In the genomic region with DNA sequence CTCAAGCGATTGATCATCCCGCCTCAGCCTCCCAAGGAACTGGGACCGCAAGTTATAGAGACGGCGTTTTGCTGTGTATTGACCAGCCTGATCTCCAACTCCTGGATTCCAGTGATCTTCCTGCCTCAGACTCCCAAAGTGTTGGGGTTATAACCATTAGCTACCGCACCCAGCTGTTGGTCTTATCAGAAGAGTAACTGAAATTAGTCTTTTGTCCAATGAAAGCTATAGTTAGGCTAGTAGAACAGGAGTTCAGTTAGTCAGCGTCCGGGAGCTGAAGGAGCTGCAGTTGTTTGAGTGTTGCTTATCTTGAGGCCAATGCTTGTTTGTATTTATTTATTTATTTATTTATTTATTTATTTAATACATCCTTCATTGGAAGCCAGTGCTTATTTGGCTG, we compare ENCODE assay signal across 1 cellular context.
TF ChIP-seq lines count a peak whose summit lies in the region.

No MANE protein-coding gene starts in this region.

TF ChIP-seq in IMR-90, 13 proteins besides CTCF, POLR2A, EP300 and RAD21 (continued from another document):
- TF ChIP-seq RFX5 (IDR thresholded peaks at IDR 0.05; ENCODE audit: low read depth, low read length): no peak
- no peak for TF ChIP-seq FOS (IDR thresholded peaks at IDR 0.05; ENCODE audit: low read depth, low read length)
- TF ChIP-seq MXI1 (IDR thresholded peaks at IDR 0.05; ENCODE audit: borderline replicate concordance, low read depth, low read length): no peak
- TF ChIP-seq MAZ (IDR thresholded peaks at IDR 0.05; ENCODE audit: borderline replicate concordance, low read depth, low read length): no peak
- no peak for TF ChIP-seq CEBPB (IDR thresholded peaks at IDR 0.05; ENCODE audit: low read depth, low read length)
- no peak for TF ChIP-seq BHLHE40 (IDR thresholded peaks at IDR 0.05; ENCODE audit: low read depth, low read length)
